ENCODE assay signal across 8 cellular contexts in genomic region chr22:38177926-38178604, GRCh38. TPM values are rescaled to one million over a fixed set of nuclear protein-coding genes. Genes with fewer than 3 reads are reported as not detected.
DNase-seq lines count a peak whose midpoint lies in the region; ATAC-seq and TF ChIP-seq lines count a peak whose summit lies in the region.

No MANE protein-coding gene starts in this region.

- no peak for TF ChIP-seq EP300 in SK-N-SH (IDR thresholded peaks at IDR 0.05; ENCODE audit: borderline replicate concordance in 1 of 2, low read depth in 1 of 2, low read length in 1 of 2)

- H2AFZ ChIP-seq in SK-N-SH (ENCODE audit: low read depth), result no peak overlapping the region

- TF ChIP-seq CTCF in SK-N-SH (IDR thresholded peaks at IDR 0.05), result no peak

- H3K79me2 ChIP-seq in SK-N-SH (ENCODE audit: insufficient read depth), result no peaks in the 10 kb centered on the region

- no peaks in the 10 kb centered on the region for H3F3A ChIP-seq in SK-N-SH (replicated peaks; ENCODE audit: insufficient read depth)

- H3K4me2 ChIP-seq in SK-N-SH, result peak overlapping the region; percentile 12; the same call in 1 of the 2 replicates

- ATAC-seq in GM21717 (IDR thresholded peaks at IDR 0.05; ENCODE audit: unreplicated experiment), result no peak
- ATAC-seq in HG03108 (IDR thresholded peaks at IDR 0.05; ENCODE audit: unreplicated experiment), result no peak
- ATAC-seq in stimulated activated naive CD8-positive, alpha-beta T cell treated with anti-CD3 and anti-CD28 coated beads, Interleukin-15, Interleukin-2, amounts not matched to agents 100 U/mL and 50 U/mL, for 24 hours, result no peak

- peaks cover 53% of the 10 kb centered on the region for H3K4me1 Mint-ChIP-seq in T-helper 1 cell treated with Interleukin-12 subunit alpha and Interleukin-12 subunit beta and Interleukin-4 antibody, amounts not matched to agents 30 μg/mL and 1 μg/mL, for 36 hours (ENCODE audit: low read depth)

- H3K27ac ChIP-seq in SK-N-SH (ENCODE audit: low read depth in 2 of 2, low read length in 1 of 2), result peak overlapping the region in 1 of 2 experiments; percentile 39; a peak in 2 of 4 replicates

- no peak for TF ChIP-seq RAD21 in SK-N-SH (IDR thresholded peaks at IDR 0.05; ENCODE audit: low read length)

- no peaks in the 10 kb centered on the region for H3K27me3 Mint-ChIP-seq in T-helper 1 cell treated with Interleukin-12 subunit alpha and Interleukin-12 subunit beta and Interleukin-4 antibody, amounts not matched to agents 30 μg/mL and 1 μg/mL, for 36 hours (ENCODE audit: low read depth)

- peaks cover 1% of the 10 kb centered on the region for H3K36me3 Mint-ChIP-seq in T-helper 1 cell treated with Interleukin-12 subunit alpha and Interleukin-12 subunit beta and Interleukin-4 antibody, amounts not matched to agents 30 μg/mL and 1 μg/mL, for 36 hours (ENCODE audit: low read depth)

- H3K36me3 ChIP-seq in SK-N-SH (replicated peaks in 1 of 2; ENCODE audit: control insufficient read depth in 1 of 2, insufficient read depth in 2 of 2, low read length in 1 of 2), result no peaks in the 10 kb centered on the region

- peaks cover 0 to 11% of the 10 kb centered on the region in 2 experiments; a peak in 2 of 4 replicates for H3K4me1 ChIP-seq in SK-N-SH (ENCODE audit: control insufficient read depth in 1 of 2, insufficient read depth in 2 of 2, low read depth in 1 of 2, low read length in 1 of 2)

- H4K20me1 ChIP-seq in SK-N-SH (ENCODE audit: insufficient read depth), result no peaks in the 10 kb centered on the region

- POLR2A ChIA-PET in SK-N-SH (lab: Yijun Ruan, JAX), result no interaction called here

- no peaks in the 10 kb centered on the region for H3K27me3 ChIP-seq in SK-N-SH (ENCODE audit: insufficient read depth)

- no peaks in the 10 kb centered on the region for H3K9me3 ChIP-seq in SK-N-SH

- H3K9me2 ChIP-seq in SK-N-SH, result no peaks in the 10 kb centered on the region

- DNase-seq in T-helper 1 cell (no peak), SK-N-SH (no peak), fibroblast of peridontal ligament (ENCODE audit: extremely low read depth) (peak; percentile 84), nucleus accumbens (lab: John Stamatoyannopoulos, UW) (peak in 33 of 56 donors; percentile 14 to 77 (median 39))
- no peak for DNase-seq in stimulated activated naive CD8-positive, alpha-beta T cell treated with anti-CD3 and anti-CD28 coated beads, Interleukin-15, Interleukin-2, amounts not matched to agents 100 U/mL and 50 U/mL, for 24 hours

- CTCF ChIA-PET in SK-N-SH (lab: Yijun Ruan, JAX), result interaction anchor here (0.8 kb wide), 1 partner anchor 10 kb away, joined by 3 read pairs; no protein-coding TSS in a partner anchor

- H3K9me3 Mint-ChIP-seq in T-helper 1 cell treated with Interleukin-12 subunit alpha and Interleukin-12 subunit beta and Interleukin-4 antibody, amounts not matched to agents 30 μg/mL and 1 μg/mL, for 36 hours, result no peaks in the 10 kb centered on the region

- no peak overlapping the region for H3K9ac ChIP-seq in SK-N-SH

- no peak overlapping the region for H3K4me3 ChIP-seq in SK-N-SH (ENCODE audit: low read depth in 2 of 2, low read length in 1 of 2)

- H3K4me3 Mint-ChIP-seq in T-helper 1 cell treated with Interleukin-12 subunit alpha and Interleukin-12 subunit beta and Interleukin-4 antibody, amounts not matched to agents 30 μg/mL and 1 μg/mL, for 36 hours, result no peak overlapping the region

- peak overlapping the region; percentile 63 for H3K27ac Mint-ChIP-seq in T-helper 1 cell treated with Interleukin-12 subunit alpha and Interleukin-12 subunit beta and Interleukin-4 antibody, amounts not matched to agents 30 μg/mL and 1 μg/mL, for 36 hours

- 58% methylated on average over 10 of the region's 15 CpGs for WGBS in SK-N-SH (ENCODE audit: low lambda C conversion rate)

TF ChIP-seq in SK-N-SH, 30 proteins besides CTCF, POLR2A, EP300 and RAD21:
- no peak for TF ChIP-seq ELF1 (IDR thresholded peaks at IDR 0.05)
- peak; percentile 35; the same call in 1 of the 2 replicates for TF ChIP-seq FOSL2 (IDR thresholded peaks at IDR 0.05; ENCODE audit: borderline replicate concordance, low read depth)
- no peak for TF ChIP-seq MEF2A (IDR thresholded peaks at IDR 0.05; ENCODE audit: borderline replicate concordance, low read depth)
- TF ChIP-seq JUND (IDR thresholded peaks at IDR 0.05), result peak; percentile 64
- TF ChIP-seq ZBTB33 (IDR thresholded peaks at IDR 0.05; ENCODE audit: borderline replicate concordance, low read depth), result no peak
- TF ChIP-seq SIN3A (IDR thresholded peaks at IDR 0.05; ENCODE audit: borderline replicate concordance, low read depth, low read length), result no peak
- TF ChIP-seq RFX5 (IDR thresholded peaks at IDR 0.05; ENCODE audit: low read length), result no peak
- no peak for TF ChIP-seq TAF1 (IDR thresholded peaks at IDR 0.05; ENCODE audit: borderline replicate concordance, low read depth, low read length)
- no peak for TF ChIP-seq TCF12 (IDR thresholded peaks at IDR 0.05)
- no peak for TF ChIP-seq FOXM1 (IDR thresholded peaks at IDR 0.05; ENCODE audit: low read depth)
- no peak for TF ChIP-seq MAX (IDR thresholded peaks at IDR 0.05; ENCODE audit: low read depth)
- no peak for TF ChIP-seq GABPA (IDR thresholded peaks at IDR 0.05; ENCODE audit: low read depth)
- TF ChIP-seq NRF1 (IDR thresholded peaks at IDR 0.05; ENCODE audit: low read depth, low read length), result no peak
- no peak for TF ChIP-seq CHD2 (IDR thresholded peaks at IDR 0.05; ENCODE audit: low read length, partially characterized antibody)
- no peak for TF ChIP-seq USF2 (IDR thresholded peaks at IDR 0.05; ENCODE audit: borderline replicate concordance, low read depth, low read length)
- no peak for TF ChIP-seq POLR2AphosphoS5 (IDR thresholded peaks at IDR 0.05; ENCODE audit: low read depth, low read length)
- no peak for TF ChIP-seq RXRA (IDR thresholded peaks at IDR 0.05; ENCODE audit: borderline replicate concordance, low read depth)
- no peak for TF ChIP-seq EZH2phosphoT487 (IDR thresholded peaks at IDR 0.05; ENCODE audit: borderline replicate concordance, low read depth)
TF ChIP-seq in SK-N-SH: peak in this region for 2.

RNA-seq across cellular contexts. Expression of gene PLA2G6, which starts 3.6 kb away (rescaled TPM):
- 10.5 and 14.5 TPM in 2 replicates for polyA plus RNA-seq in SK-N-SH (2012; rRNA removed)
- 1.7 and 2.8 TPM in 2 replicates for polyA plus RNA-seq in SK-N-SH (2012; cell fraction: cytosol; rRNA removed)
- polyA plus RNA-seq in SK-N-SH (2012; cell fraction: nucleus; rRNA removed), result 89.3 and 95.1 TPM in 2 replicates

RNA-seq across cellular contexts. Expression of gene MAFF, which starts 23.7 kb away (rescaled TPM):
- polyA plus RNA-seq in SK-N-SH (2012; rRNA removed), result 7.9 and 8.2 TPM in 2 replicates
- 7.0 and 7.4 TPM in 2 replicates for polyA plus RNA-seq in SK-N-SH (2012; cell fraction: cytosol; rRNA removed)
- 9.6 and 10.1 TPM in 2 replicates for polyA plus RNA-seq in SK-N-SH (2012; cell fraction: nucleus; rRNA removed)

Comparison
In these comparisons a context has a peak if more than half of its experiments do, and no peak if none do; other contexts are left out.
1. DNase-seq: peak in fibroblast of peridontal ligament (single experiment) and nucleus accumbens (33 of 56); none in T-helper 1 cell (0 of 5), SK-N-SH (single experiment) and stimulated activated naive CD8-positive, alpha-beta T cell treated with anti-CD3 and anti-CD28 coated beads, Interleukin-15, Interleukin-2, amounts not matched to agents 100 U/mL and 50 U/mL, for 24 hours (single experiment).